Comparison of ENCODE assay signal across 8 cellular contexts in genomic region chr12:80187660-80188090, GRCh38.
A peak's percentile ranks its signal among the peaks of the same experiment; 100 is the strongest.
DNase-seq lines count a peak whose midpoint lies in the region; ATAC-seq lines count a peak whose summit lies in the region.

No MANE protein-coding gene starts in this region.

- H3K36me3 ChIP-seq in subcutaneous abdominal adipose tissue (ENCODE audit: control insufficient read depth in 5 of 5, insufficient read depth in 5 of 5, low read length in 5 of 5) (no peaks in the 10 kb centered on the region), H7 (replicated peaks; ENCODE audit: control insufficient read depth, insufficient read depth, low read length) (no peaks in the 10 kb centered on the region)

- peak; percentile 57 for ATAC-seq in GM18868 (IDR thresholded peaks at IDR 0.05; ENCODE audit: unreplicated experiment)
- ATAC-seq in HG03354 (IDR thresholded peaks at IDR 0.05; ENCODE audit: poor library complexity, severe bottlenecking, unreplicated experiment): peak; percentile 42

- DNase-seq in SHP77 (lab: John Stamatoyannopoulos, UW) (peak; percentile 63 to 76), fibroblast of peridontal ligament (ENCODE audit: extremely low read depth) (peak; percentile 54), 8988T (no peak), mesenteric fat pad (ENCODE audit: low spot score) (no peak), H7 (no peak)

- H3K4me3 ChIP-seq in subcutaneous abdominal adipose tissue (ENCODE audit: low read depth in 1 of 5, low read length in 5 of 5): no peak overlapping the region
- no peak overlapping the region for H3K4me3 ChIP-seq in H7 (ENCODE audit: insufficient read depth, low read depth, low read length)

- H3K27ac ChIP-seq in subcutaneous abdominal adipose tissue (ENCODE audit: low read depth, low read length): peak overlapping the region; percentile 88

- no peaks in the 10 kb centered on the region for H3K9me3 ChIP-seq in subcutaneous abdominal adipose tissue (ENCODE audit: control insufficient read depth in 5 of 5, low read length in 5 of 5)

- peaks cover 0 to 19% (median 0%) of the 10 kb centered on the region in 5 donors for H3K4me1 ChIP-seq in subcutaneous abdominal adipose tissue (ENCODE audit: control insufficient read depth in 5 of 5, insufficient read depth in 5 of 5, low read length in 5 of 5)

- H3K27me3 ChIP-seq in subcutaneous abdominal adipose tissue (ENCODE audit: control insufficient read depth in 5 of 5, insufficient read depth in 4 of 5, low read length in 5 of 5) (no peaks in the 10 kb centered on the region), H7 (ENCODE audit: control insufficient read depth, insufficient read depth, low read length) (no peaks in the 10 kb centered on the region)

- peak overlapping the region in 2 of 5 donors; percentile 16 to 40 for H3K9ac ChIP-seq in subcutaneous abdominal adipose tissue (ENCODE audit: low read length in 5 of 5)

Comparison
In these comparisons a context has a peak if more than half of its experiments do, and no peak if none do; other contexts are left out.
1. DNase-seq: peak in SHP77 (2 of 2) and fibroblast of peridontal ligament (single experiment); none in 8988T (single experiment), mesenteric fat pad (single experiment) and H7 (single experiment).